2 cellular contexts compared by ENCODE assay signal in genomic region chr12:95746062-95746461, GRCh38. TPM values are rescaled to one million over a fixed set of nuclear protein-coding genes. Genes with fewer than 3 reads are reported as not detected.
"Had no signal": no experiment of that assay in that cellular context is flagged by ENCODE, and none has a peak within 500 bp of the region (broad histone marks: within the 10 kb centered on the region; RNA-seq: fewer than 3 reads in every experiment).

No MANE protein-coding gene starts in this region.

RNA-seq across cellular contexts. Expression of gene NTN4, which starts 44.5 kb away (rescaled TPM):
- polyA plus RNA-seq: IgD-negative memory B cell, K562 had no signal
